ENCODE assay signal across 20 cellular contexts in genomic region chr1:192766009-192766625, GRCh38. TPM values are rescaled to one million over a fixed set of nuclear protein-coding genes. Genes with fewer than 3 reads are reported as not detected.
DNase-seq lines count a peak whose midpoint lies in the region; ATAC-seq and TF ChIP-seq lines count a peak whose summit lies in the region.
"Had no signal": no experiment of that assay in that cellular context is flagged by ENCODE, and none has a peak within 500 bp of the region (broad histone marks: within the 10 kb centered on the region; RNA-seq: fewer than 3 reads in every experiment).

No MANE protein-coding gene starts in this region.

- H3K9me3 Mint-ChIP-seq in WTC11 (no peaks in the 10 kb centered on the region), GM23338 (no peaks in the 10 kb centered on the region)
- H3K9me3 Mint-ChIP-seq: activated T-helper 2 cell treated with anti-CD3 and anti-CD28 coated beads, Interferon-gamma antibody, Interleukin-2, Interleukin-4, amounts not matched to agents 10 μg/mL and 5 μg/mL and 100 μg/mL, durations not matched to agents 14 hours and 24 hours and 36 hours; mesothelial cell of epicardium had no signal

- H2AK5ac ChIP-seq in mesenchymal stem cell (ENCODE audit: low read length, severe bottlenecking): no peak overlapping the region

- H3K4me1 ChIP-seq in mesenchymal stem cell (ENCODE audit: control insufficient read depth, insufficient read depth, low read depth, low read length): no peaks in the 10 kb centered on the region
- H3K4me1 ChIP-seq in GM23338 (ENCODE audit: insufficient read depth): no peaks in the 10 kb centered on the region
- H3K4me1 ChIP-seq: ascending aorta had no signal

- H2BK12ac ChIP-seq in mesenchymal stem cell (ENCODE audit: low read length in 2 of 2): no peak overlapping the region

- H3K27me3 Mint-ChIP-seq in WTC11 (ENCODE audit: low read depth): no peaks in the 10 kb centered on the region
- no peaks in the 10 kb centered on the region for H3K27me3 Mint-ChIP-seq in GM23338 (ENCODE audit: insufficient read depth, low read depth, poor library complexity)

- no peak overlapping the region for H2BK15ac ChIP-seq in mesenchymal stem cell (ENCODE audit: low read depth, poor library complexity, severe bottlenecking)

- H3K36me3 Mint-ChIP-seq in WTC11 (no peaks in the 10 kb centered on the region), GM23338 (ENCODE audit: low read depth) (no peaks in the 10 kb centered on the region)
- H3K36me3 Mint-ChIP-seq: mesothelial cell of epicardium had no signal

- no peak for TF ChIP-seq CTCF in WTC11 (IDR thresholded peaks at IDR 0.05)
- no peak for TF ChIP-seq CTCF in GM23338 (conservative IDR thresholded peaks at IDR 0.05; ENCODE audit: low read depth in 2 of 2)

- WGBS in mesenchymal stem cell: 20% methylated on average over 1 of the region's 1 CpG

- no peak overlapping the region for H3K4ac ChIP-seq in mesenchymal stem cell (ENCODE audit: low read depth in 1 of 2, low read length in 2 of 2)

- H2BK5ac ChIP-seq in mesenchymal stem cell (ENCODE audit: low read depth, low read length, poor library complexity, severe bottlenecking): no peak overlapping the region

- H3K4me2 ChIP-seq in mesenchymal stem cell (ENCODE audit: low read length, poor library complexity, severe bottlenecking): no peak overlapping the region
- no peak overlapping the region for H3K4me2 ChIP-seq in GM23338

- POLR2A ChIA-PET in WTC11 (lab: Charles Lee): no interaction called here

- no peaks in the 10 kb centered on the region for H3K9me2 ChIP-seq in GM23338 (ENCODE audit: insufficient read depth)

- no peaks in the 10 kb centered on the region for H4K20me1 ChIP-seq in GM23338 (replicated peaks; ENCODE audit: insufficient read depth)

- no peaks in the 10 kb centered on the region for H3K9me3 ChIP-seq in mesenchymal stem cell (ENCODE audit: control insufficient read depth, low read length)
- H3K9me3 ChIP-seq: ascending aorta, HAP-1, heart right ventricle had no signal

- ATAC-seq in WTC11 (no peak), GM19463 (IDR thresholded peaks at IDR 0.05; ENCODE audit: unreplicated experiment) (no peak), GM23338 (no peak)
- ATAC-seq: heart right ventricle, Panc1, right cardiac atrium had no signal

- H3K4me3 ChIP-seq in mesenchymal stem cell (ENCODE audit: insufficient read depth in 1 of 2, low read depth in 1 of 2, low read length in 2 of 2): no peak overlapping the region
- no peak overlapping the region for H3K4me3 ChIP-seq in GM23338
- H3K4me3 ChIP-seq: ascending aorta, HAP-1, heart right ventricle had no signal

- peak; percentile 30 for DNase-seq in DMS 273 treated with DMSO at 0.1 percent for 48 hours (lab: John Stamatoyannopoulos, UW)
- peak; percentile 47 for DNase-seq in NCI-H524 treated with DMSO at 0.1 percent for 48 hours (lab: John Stamatoyannopoulos, UW)
- peak; percentile 31 for DNase-seq in astrocyte of the hippocampus (ENCODE audit: low read depth, low spot score)
- peak; percentile 54 for DNase-seq in mesenchymal stem cell
- no peak for DNase-seq in WTC11 (ENCODE audit: low spot score)
- no peak for DNase-seq in GM23338 (ENCODE audit: low spot score)
- DNase-seq in NCI-H774 (lab: John Stamatoyannopoulos, UW): no peak
- DNase-seq: cortex of kidney, heart right ventricle, NCI-H1694 treated with DMSO at 0.1 percent for 48 hours, NCI-H510A, right cardiac atrium had no signal

- no peak overlapping the region for H3K14ac ChIP-seq in mesenchymal stem cell (ENCODE audit: low read length in 2 of 2)

- H3K79me1 ChIP-seq in mesenchymal stem cell (replicated peaks; ENCODE audit: low read length, poor library complexity, severe bottlenecking): no peaks in the 10 kb centered on the region

- H3K27ac ChIP-seq in mesenchymal stem cell (ENCODE audit: low read length, poor library complexity, severe bottlenecking): no peak overlapping the region
- H3K27ac ChIP-seq in GM23338 (ENCODE audit: low read depth): no peak overlapping the region
- H3K27ac ChIP-seq: ascending aorta, epithelial cell of prostate, heart right ventricle had no signal

- no peaks in the 10 kb centered on the region for H3F3A ChIP-seq in GM23338 (replicated peaks; ENCODE audit: low read depth)

- H3K18ac ChIP-seq in mesenchymal stem cell (ENCODE audit: low read depth in 1 of 2, low read length in 2 of 2): peak overlapping the region in 1 of 2 experiments; percentile 33

- H2BK120ac ChIP-seq in mesenchymal stem cell (ENCODE audit: low read depth, low read length): peak overlapping the region; percentile 34

- CTCF ChIA-PET in WTC11 (lab: Charles Lee): interaction anchor here (1.9 kb wide), 1 partner anchor 253 kb away, joined by 5 read pairs; no protein-coding TSS in a partner anchor

- no peak overlapping the region for H2AFZ ChIP-seq in mesenchymal stem cell (ENCODE audit: low read depth, low read length)
- no peak overlapping the region for H2AFZ ChIP-seq in GM23338

- H3K4me1 Mint-ChIP-seq in WTC11 (peaks cover 14% of the 10 kb centered on the region), GM23338 (peaks cover 9% of the 10 kb centered on the region)
- H3K4me1 Mint-ChIP-seq: B cell had no signal

- H3K27ac Mint-ChIP-seq in WTC11 (no peak overlapping the region), GM23338 (no peak overlapping the region)
- H3K27ac Mint-ChIP-seq: activated T-helper 2 cell treated with anti-CD3 and anti-CD28 coated beads, Interferon-gamma antibody, Interleukin-2, Interleukin-4, amounts not matched to agents 10 μg/mL and 5 μg/mL and 100 μg/mL, durations not matched to agents 14 hours and 24 hours and 36 hours; B cell; mesothelial cell of epicardium had no signal

- no peaks in the 10 kb centered on the region for H3K79me2 ChIP-seq in GM23338 (replicated peaks; ENCODE audit: insufficient read depth)

- no peak overlapping the region for H3K4me3 Mint-ChIP-seq in WTC11
- H3K4me3 Mint-ChIP-seq in GM23338: no peak overlapping the region
- H3K4me3 Mint-ChIP-seq: B cell, mesothelial cell of epicardium had no signal

- H3K27me3 ChIP-seq in mesenchymal stem cell (ENCODE audit: control insufficient read depth in 1 of 2, insufficient read depth in 1 of 2, low read length in 2 of 2) (no peaks in the 10 kb centered on the region), GM23338 (ENCODE audit: insufficient read depth) (no peaks in the 10 kb centered on the region)
- H3K27me3 ChIP-seq: ascending aorta, heart right ventricle had no signal

- no peaks in the 10 kb centered on the region for H3K36me3 ChIP-seq in mesenchymal stem cell (ENCODE audit: control insufficient read depth in 1 of 2, insufficient read depth in 2 of 2, low read depth in 1 of 2, low read length in 2 of 2)
- no peaks in the 10 kb centered on the region for H3K36me3 ChIP-seq in GM23338 (ENCODE audit: insufficient read depth)
- H3K36me3 ChIP-seq: ascending aorta, HAP-1, heart right ventricle had no signal

- no peak overlapping the region for H3K9ac ChIP-seq in mesenchymal stem cell (ENCODE audit: low read length)

- H4K8ac ChIP-seq in mesenchymal stem cell (ENCODE audit: low read length): no peak overlapping the region

- H4K91ac ChIP-seq in mesenchymal stem cell (ENCODE audit: low read length): no peak overlapping the region

- no peak overlapping the region for H3K23ac ChIP-seq in mesenchymal stem cell (ENCODE audit: low read length in 2 of 2)

TF ChIP-seq in WTC11, 78 proteins besides CTCF, POLR2A, EP300 and RAD21 (continues in another document):
- TF ChIP-seq PRRX2 (CRISPR knock-in tag; IDR thresholded peaks at IDR 0.05) (no peak), EMX1 (CRISPR knock-in tag; IDR thresholded peaks at IDR 0.05) (no peak)
- TF ChIP-seq, protein P1, sequence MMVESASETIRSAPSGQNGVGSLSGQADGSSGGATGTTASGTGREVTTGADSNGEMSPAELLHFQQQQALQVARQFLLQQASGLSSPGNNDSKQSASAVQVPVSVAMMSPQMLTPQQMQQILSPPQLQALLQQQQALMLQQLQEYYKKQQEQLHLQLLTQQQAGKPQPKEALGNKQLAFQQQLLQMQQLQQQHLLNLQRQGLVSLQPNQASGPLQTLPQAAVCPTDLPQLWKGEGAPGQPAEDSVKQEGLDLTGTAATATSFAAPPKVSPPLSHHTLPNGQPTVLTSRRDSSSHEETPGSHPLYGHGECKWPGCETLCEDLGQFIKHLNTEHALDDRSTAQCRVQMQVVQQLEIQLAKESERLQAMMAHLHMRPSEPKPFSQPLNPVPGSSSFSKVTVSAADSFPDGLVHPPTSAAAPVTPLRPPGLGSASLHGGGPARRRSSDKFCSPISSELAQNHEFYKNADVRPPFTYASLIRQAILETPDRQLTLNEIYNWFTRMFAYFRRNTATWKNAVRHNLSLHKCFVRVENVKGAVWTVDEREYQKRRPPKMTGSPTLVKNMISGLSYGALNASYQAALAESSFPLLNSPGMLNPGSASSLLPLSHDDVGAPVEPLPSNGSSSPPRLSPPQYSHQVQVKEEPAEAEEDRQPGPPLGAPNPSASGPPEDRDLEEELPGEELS (CRISPR knock-in tag; IDR thresholded peaks at IDR 0.05): no peak

TF ChIP-seq in GM23338, 12 proteins besides CTCF, POLR2A, EP300 and RAD21:
- no peak for TF ChIP-seq STAT1 (IDR thresholded peaks at IDR 0.05; ENCODE audit: unreplicated experiment)
- TF ChIP-seq NANOG (IDR thresholded peaks at IDR 0.05; ENCODE audit: borderline replicate concordance): no peak

RNA-seq across cellular contexts. Expression of gene RGS2, which starts 42.7 kb away (rescaled TPM):
- 71.9 TPM for polyA plus RNA-seq in mesenchymal stem cell (2013, experiment 1 of 2)
- polyA plus RNA-seq in mesenchymal stem cell (2013, experiment 2 of 2): 72.5 TPM
- total RNA-seq in WTC11 (2021): 13.1 to 19.1 TPM (median 18.7 TPM) in 3 replicates
- total RNA-seq in GM23338 (2014; rRNA removed; shearing (Covaris generic)): 13.1 and 13.8 TPM in 2 replicates
- 17.7 and 24.8 TPM in 2 replicates for polyA plus RNA-seq in GM23338 (2016; fragmentation: Nextera tagmentation; extraction: Ambion mirVana)

Comparison
In these comparisons a context has a peak if more than half of its experiments do, and no peak if none do; other contexts are left out.
1. DNase-seq: peak in DMS 273 treated with DMSO at 0.1 percent for 48 hours (single experiment), NCI-H524 treated with DMSO at 0.1 percent for 48 hours (single experiment), astrocyte of the hippocampus (single experiment) and mesenchymal stem cell (single experiment); none in WTC11 (single experiment), GM23338 (single experiment) and NCI-H774 (single experiment).